In the genomic region with DNA sequence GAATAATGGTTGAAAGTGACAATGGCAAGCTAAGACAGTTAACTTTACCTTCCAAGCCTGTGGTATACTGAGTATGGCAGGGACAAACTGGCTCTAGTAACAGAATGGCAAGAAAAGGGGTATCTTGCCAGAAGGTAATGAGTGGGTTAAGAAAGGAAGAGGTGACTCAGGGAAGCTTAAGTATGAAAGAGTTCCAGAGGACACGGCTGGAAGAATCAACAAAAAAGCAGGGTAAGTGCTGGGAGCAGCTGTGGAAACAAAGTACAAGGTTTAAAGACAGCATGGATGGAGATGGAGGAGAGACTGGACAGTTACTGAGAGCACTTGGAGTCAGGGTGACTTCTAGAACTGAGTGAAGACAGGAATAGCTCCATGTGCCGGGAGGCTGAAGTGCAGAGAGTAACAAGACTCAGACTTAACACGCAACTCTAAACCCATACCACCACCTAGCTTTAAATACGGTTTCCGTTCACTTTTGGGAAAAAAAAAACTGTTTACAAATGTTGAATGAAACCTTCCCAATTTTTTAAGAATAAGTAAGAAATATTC, we compare ENCODE assay signal across 13 cellular contexts.
DNase-seq lines count a peak whose midpoint lies in the region; TF ChIP-seq lines count a peak whose summit lies in the region.
"Had no signal": no experiment of that assay in that cellular context is flagged by ENCODE, and none has a peak within 500 bp of the region (broad histone marks: within the 10 kb centered on the region; RNA-seq: fewer than 3 reads in every experiment).

No MANE protein-coding gene starts in this region.

- TF ChIP-seq CTCF in left ventricle myocardium inferior (IDR thresholded peaks at IDR 0.05; ENCODE audit: borderline replicate concordance), result peak; percentile 15
- TF ChIP-seq CTCF in smooth muscle cell (IDR thresholded peaks at IDR 0.05; ENCODE audit: borderline replicate concordance, insufficient read depth, poor library complexity, severe bottlenecking), result no peak

- H3K27me3 ChIP-seq in left ventricle myocardium inferior (ENCODE audit: low read depth) (no peaks in the 10 kb centered on the region), smooth muscle cell (ENCODE audit: low read depth) (no peaks in the 10 kb centered on the region)

- peaks cover 72% of the 10 kb centered on the region for H3K36me3 ChIP-seq in left ventricle myocardium inferior
- H3K36me3 ChIP-seq in smooth muscle cell (ENCODE audit: low read depth), result peaks cover 16% of the 10 kb centered on the region

- peaks cover 10% of the 10 kb centered on the region for H3F3A ChIP-seq in smooth muscle cell (ENCODE audit: low read depth)

- H3K4me3 ChIP-seq in left ventricle myocardium inferior, result no peak overlapping the region
- no peak overlapping the region for H3K4me3 ChIP-seq in smooth muscle cell

- intact Hi-C loops in left ventricle myocardium inferior (cut with micrococcal nuclease), result no loop called here

- no peak overlapping the region for H3K9ac ChIP-seq in smooth muscle cell (ENCODE audit: low read depth)

- no peak overlapping the region for H2AFZ ChIP-seq in smooth muscle cell (ENCODE audit: low read depth)

- peak overlapping the region; percentile 58 for H3K27ac ChIP-seq in left ventricle myocardium inferior (replicated peaks)
- H3K27ac ChIP-seq in smooth muscle cell (ENCODE audit: low read depth), result peak overlapping the region; percentile 30

- H3K79me2 ChIP-seq in smooth muscle cell (ENCODE audit: low read depth), result no peaks in the 10 kb centered on the region

- 56% methylated on average over 5 of the region's 5 CpGs for WGBS in smooth muscle cell (ENCODE audit: low lambda C conversion rate)

- DNase-seq in HCEC 1CT, result peak; percentile 43
- peak; percentile 19 for DNase-seq in amniotic stem cell (lab: John Stamatoyannopoulos, UW)
- no peak for DNase-seq in left ventricle myocardium inferior
- no peak for DNase-seq in smooth muscle cell (lab: John Stamatoyannopoulos, UW; ENCODE audit: unreplicated experiment)
- DNase-seq in effector CD4-positive, alpha-beta T cell, result no peak
- no peak for DNase-seq in DMS79 treated with DMSO at 0.1 percent for 48 hours (lab: John Stamatoyannopoulos, UW)
- DNase-seq in AG08396 (ENCODE audit: low spot score), result no peak
- DNase-seq: activated CD4-positive, alpha-beta memory T cell treated with anti-CD3 and anti-CD28 coated beads for 36 hours; activated naive CD4-positive, alpha-beta T cell treated with anti-CD3 and anti-CD28 coated beads, Interleukin-2, amount 50 U/mL, for 16 hours; effector CD8-positive, alpha-beta T cell; GOT3; NCI-H1048; NCI-H446 treated with DMSO at 0.1 percent for 48 hours had no signal

- H3K4me1 ChIP-seq in left ventricle myocardium inferior (peaks cover 48% of the 10 kb centered on the region), smooth muscle cell (ENCODE audit: low read depth) (no peaks in the 10 kb centered on the region)

- peaks cover 19% of the 10 kb centered on the region for H4K20me1 ChIP-seq in smooth muscle cell (ENCODE audit: low read depth)

- no peak overlapping the region for H3K4me2 ChIP-seq in smooth muscle cell

- H3K9me3 ChIP-seq in left ventricle myocardium inferior (replicated peaks) (no peaks in the 10 kb centered on the region), smooth muscle cell (replicated peaks; ENCODE audit: low read depth) (no peaks in the 10 kb centered on the region)

Comparison
In these comparisons a context has a peak if more than half of its experiments do, and no peak if none do; other contexts are left out.
1. DNase-seq: peak in HCEC 1CT (single experiment) and amniotic stem cell (single experiment); none in left ventricle myocardium inferior (single experiment), smooth muscle cell (single experiment), effector CD4-positive, alpha-beta T cell (single experiment), DMS79 treated with DMSO at 0.1 percent for 48 hours (single experiment) and AG08396 (single experiment).